ENCODE assay signal across 8 cellular contexts in the genomic region with DNA sequence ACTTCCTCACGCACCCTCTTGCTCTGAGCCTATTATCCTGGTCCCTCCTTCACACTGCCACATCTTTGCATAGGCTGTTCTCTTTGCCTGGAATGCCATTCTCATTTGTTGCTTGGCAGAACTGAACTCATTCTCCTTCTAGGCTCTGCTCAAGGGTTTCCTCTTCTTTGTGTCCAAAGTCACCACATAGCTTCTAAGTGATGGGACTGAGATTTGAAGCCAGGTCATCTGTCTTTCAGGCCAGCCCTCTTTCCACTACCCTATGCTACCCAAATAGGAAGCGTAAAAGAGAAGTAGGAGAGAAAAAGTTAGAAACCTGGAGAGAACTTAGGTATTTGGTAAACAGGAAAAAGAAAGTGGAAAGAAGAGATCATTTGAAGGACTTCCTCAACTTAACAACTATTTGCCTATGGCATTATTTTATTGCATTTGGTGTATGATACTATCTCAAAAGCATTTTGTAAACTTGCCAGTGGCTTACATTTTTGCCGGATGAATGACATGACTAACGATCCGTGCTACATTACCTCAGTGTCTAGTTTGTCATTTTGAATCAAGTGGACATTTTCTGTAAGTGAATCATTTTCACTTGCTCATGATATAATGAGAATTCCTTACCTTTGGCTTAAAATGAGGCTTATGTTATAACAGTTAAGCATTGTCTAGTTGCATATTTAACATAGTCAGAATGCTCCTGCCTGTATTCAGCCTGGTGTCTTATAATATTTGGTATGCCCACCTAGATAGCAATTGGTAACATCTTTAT. TPM values are rescaled to one million over a fixed set of nuclear protein-coding genes. Genes with fewer than 3 reads are reported as not detected.
DNase-seq lines count a peak whose midpoint lies in the region; ATAC-seq and TF ChIP-seq lines count a peak whose summit lies in the region.

No MANE protein-coding gene starts in this region.

- intact Hi-C loops in adrenal gland (cut with DNase I): no loop called here
- intact Hi-C loops in prostate gland (cut with DNase I): no loop called here

- TF ChIP-seq CTCF in AG04450 (IDR thresholded peaks at IDR 0.05; ENCODE audit: low read depth, low read length) (no peak), adrenal gland (IDR thresholded peaks at IDR 0.05) (no peak), prostate gland (IDR thresholded peaks at IDR 0.05) (no peak)

- peak; percentile 86 for DNase-seq in AG04450 (ENCODE audit: low read depth, low spot score)
- peak; percentile 50 for DNase-seq in HK-2 (ENCODE audit: unreplicated experiment)
- peak in 1 of 7 donors; percentile 32 for DNase-seq in adrenal gland
- DNase-seq in kidney tubule cell (ENCODE audit: low spot score): peak; percentile 100
- no peak for DNase-seq in SK-N-DZ (ENCODE audit: low spot score)
- DNase-seq in prostate gland (ENCODE audit: low spot score): no peak

- H3K27ac ChIP-seq in AG04450 (ENCODE audit: low read depth, low read length) (peak overlapping the region; percentile 92), adrenal gland (peak overlapping the region in 4 of 5 donors; percentile 29 to 73 (median 60)), prostate gland (no peak overlapping the region)

- H3K27me3 ChIP-seq in AG04450 (ENCODE audit: control insufficient read depth, insufficient read depth, low read length): no peaks in the 10 kb centered on the region
- no peaks in the 10 kb centered on the region for H3K27me3 ChIP-seq in adrenal gland
- H3K27me3 ChIP-seq in prostate gland (replicated peaks; ENCODE audit: insufficient read depth): no peaks in the 10 kb centered on the region

- TF ChIP-seq POLR2A in adrenal gland (IDR thresholded peaks at IDR 0.05): no peak
- no peak for TF ChIP-seq POLR2A in prostate gland (IDR thresholded peaks at IDR 0.05)

- H3K36me3 ChIP-seq in adrenal gland (replicated peaks in 1 of 2): no peaks in the 10 kb centered on the region
- no peaks in the 10 kb centered on the region for H3K36me3 ChIP-seq in prostate gland

- 34 to 47% (median 42%) methylated on average over 5 of the region's 5 CpGs for WGBS in adrenal gland, 4 donors
- 33% methylated on average over 5 of the region's 5 CpGs for WGBS in prostate gland

- H3K9me3 ChIP-seq in AG04450 (ENCODE audit: control insufficient read depth, insufficient read depth, low read length) (no peaks in the 10 kb centered on the region), adrenal gland (replicated peaks in 1 of 3) (no peaks in the 10 kb centered on the region), prostate gland (no peaks in the 10 kb centered on the region)

- H3K4me3 ChIP-seq in AG04450 (ENCODE audit: low read depth, low read length) (peak overlapping the region; percentile 17; the same call in 1 of the 2 replicates), adrenal gland (no peak overlapping the region), prostate gland (no peak overlapping the region)

- ATAC-seq in HG02798 (IDR thresholded peaks at IDR 0.05; ENCODE audit: poor library complexity, unreplicated experiment): no peak
- no peak for ATAC-seq in HG02870 (IDR thresholded peaks at IDR 0.05; ENCODE audit: unreplicated experiment)

- CTCF ChIA-PET in AG04450 (lab: Charles Lee): interaction anchor here (0.7 kb wide), 1 partner anchor 489 kb away, joined by 3 read pairs; no protein-coding TSS in a partner anchor

- H3K4me1 ChIP-seq in adrenal gland (replicated peaks in 1 of 2) (peaks cover 38 to 49% of the 10 kb centered on the region in 2 donors), prostate gland (replicated peaks) (peaks cover 5% of the 10 kb centered on the region)

- POLR2A ChIA-PET in AG04450 (lab: Yijun Ruan, JAX): no interaction called here

RNA-seq across cellular contexts. Expression of gene NF2, which starts 18.5 kb away (rescaled TPM):
- polyA plus RNA-seq in AG04450 (2011; rRNA removed) (52.3 and 57.6 TPM in 2 replicates), adrenal gland (10 to 100 TPM; 12.2 to 22.2 (median 18.6) TPM)
- polyA minus RNA-seq in AG04450 (2011; rRNA and poly(A)+ RNA removed): 86.0 and 94.3 TPM in 2 replicates
- total RNA-seq in adrenal gland (10 to 100 TPM; 43.3 to 67.4 (median 55.5) TPM), prostate gland (10 to 100 TPM; 32.3 to 34.7 TPM)
- polyA plus RNA-seq in SK-N-DZ (2014; cell fraction: cytosol; rRNA removed): 18.0 and 18.4 TPM in 2 replicates
- 7.8 and 9.1 TPM in 2 replicates for polyA plus RNA-seq in SK-N-DZ (2014; cell fraction: nucleus; rRNA removed)

RNA-seq across cellular contexts. Expression of gene NIPSNAP1, which starts 41.0 kb away (rescaled TPM):
- polyA plus RNA-seq in AG04450 (2011; rRNA removed) (84.4 and 89.5 TPM in 2 replicates), adrenal gland (10 to 100 TPM; 33.1 to 85.7 (median 35.3) TPM)
- polyA minus RNA-seq in AG04450 (2011; rRNA and poly(A)+ RNA removed): 51.8 and 59.8 TPM in 2 replicates
- total RNA-seq in adrenal gland (10 to 100 TPM; 40.9 to 84.1 (median 60.4) TPM), prostate gland (10 to 100 TPM; 24.1 to 46.9 TPM)
- 279 and 294 TPM in 2 replicates for polyA plus RNA-seq in SK-N-DZ (2014; cell fraction: cytosol; rRNA removed)
- 116 and 184 TPM in 2 replicates for polyA plus RNA-seq in SK-N-DZ (2014; cell fraction: nucleus; rRNA removed)

Comparison
In these comparisons a context has a peak if more than half of its experiments do, and no peak if none do; other contexts are left out.
1. DNase-seq: peak in AG04450 (single experiment), HK-2 (single experiment) and kidney tubule cell (single experiment); none in SK-N-DZ (single experiment) and prostate gland (single experiment).
2. H3K27ac ChIP-seq: peak in AG04450 (single experiment) and adrenal gland (4 of 5); none in prostate gland (0 of 2).